ENCODE assay signal across 8 cellular contexts in the genomic region with DNA sequence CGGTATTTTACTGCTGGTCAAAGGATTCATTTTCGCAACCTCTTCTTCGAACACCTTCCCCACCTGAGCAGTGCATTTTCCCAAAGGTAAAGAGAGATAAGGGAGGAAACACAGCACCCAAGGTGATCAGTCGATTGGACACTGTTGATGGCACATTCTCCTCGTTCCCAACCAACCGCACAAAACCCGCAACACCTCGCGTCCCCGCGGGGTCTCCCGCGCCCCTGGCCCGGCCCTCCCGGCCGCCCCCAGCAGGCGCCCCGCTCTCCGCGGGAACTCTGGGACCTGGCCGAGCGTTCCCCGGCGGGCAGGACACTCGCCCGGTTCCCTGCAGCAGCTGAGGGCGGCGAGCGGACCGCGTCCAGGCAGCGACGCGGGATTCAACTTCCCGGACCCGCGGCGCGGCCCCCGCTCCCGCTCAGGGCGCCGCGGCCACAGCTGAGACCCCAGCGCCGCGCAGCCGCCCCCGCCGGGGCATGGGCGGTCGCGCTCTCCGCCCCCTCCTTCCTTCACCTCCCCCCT. TPM values are rescaled to one million over a fixed set of nuclear protein-coding genes. Genes with fewer than 3 reads are reported as not detected.
DNase-seq lines count a peak whose midpoint lies in the region; ATAC-seq and TF ChIP-seq lines count a peak whose summit lies in the region.

No MANE protein-coding gene starts in this region.

- H3K27ac ChIP-seq in brain microvascular endothelial cell (no peak overlapping the region), layer of hippocampus (ENCODE audit: low read depth, low read length) (peak overlapping the region; percentile 62), suprapubic skin (no peak overlapping the region)

- no peak for TF ChIP-seq CTCF in brain microvascular endothelial cell (IDR thresholded peaks at IDR 0.05; ENCODE audit: low read depth, low read length, missing control alignments)
- no peak for TF ChIP-seq CTCF in suprapubic skin (IDR thresholded peaks at IDR 0.05)

- H3K4me1 ChIP-seq in suprapubic skin, result peaks cover 22% of the 10 kb centered on the region

- no peak for TF ChIP-seq EP300 in suprapubic skin (IDR thresholded peaks at IDR 0.05)

- peak; percentile 53 for DNase-seq in AG08396 (ENCODE audit: low spot score)
- DNase-seq in brain microvascular endothelial cell, result no peak
- no peak for DNase-seq in suprapubic skin (ENCODE audit: low spot score in 2 of 2)
- no peak for DNase-seq in NK-92 (lab: John Stamatoyannopoulos, UW; ENCODE audit: unreplicated experiment)
- DNase-seq in mesenteric fat pad (ENCODE audit: low spot score), result no peak

- ATAC-seq in GM19023 (IDR thresholded peaks at IDR 0.05; ENCODE audit: unreplicated experiment) (peak; percentile 32), HG03442 (IDR thresholded peaks at IDR 0.05; ENCODE audit: unreplicated experiment) (peak; percentile 26)

- H3K36me3 ChIP-seq in brain microvascular endothelial cell (replicated peaks) (no peaks in the 10 kb centered on the region), suprapubic skin (no peaks in the 10 kb centered on the region)

- no peak for TF ChIP-seq POLR2A in suprapubic skin (IDR thresholded peaks at IDR 0.05)

- 0% methylated on average over 16 of the region's 54 CpGs for WGBS in suprapubic skin

- H3K9me3 ChIP-seq in suprapubic skin, result no peaks in the 10 kb centered on the region

- in situ Hi-C loops in brain microvascular endothelial cell (cut with HindIII; ENCODE audit: low pct_ligation_motif_present, low sequenced_read_pairs), result no loop called here

- H3K4me3 ChIP-seq in brain microvascular endothelial cell (ENCODE audit: low read depth, low read length) (peak overlapping the region; percentile 86), suprapubic skin (peak overlapping the region; percentile 59)

- H3K27me3 ChIP-seq in brain microvascular endothelial cell (replicated peaks) (no peaks in the 10 kb centered on the region), layer of hippocampus (ENCODE audit: control insufficient read depth, insufficient read depth, low read length) (no peaks in the 10 kb centered on the region), suprapubic skin (peaks cover 34% of the 10 kb centered on the region)

RNA-seq across cellular contexts. Expression of gene RGS17, which starts 0.5 kb away (rescaled TPM):
- total RNA-seq in suprapubic skin, result 1 to 10 TPM in 1 of 4 donors, under 1 TPM in 3; 0.08 to 1.8 (median 0.26) TPM
- 4.6 TPM for total RNA-seq in mesenteric fat pad
